Comparison of ENCODE assay signal across 23 cellular contexts in the genomic region with DNA sequence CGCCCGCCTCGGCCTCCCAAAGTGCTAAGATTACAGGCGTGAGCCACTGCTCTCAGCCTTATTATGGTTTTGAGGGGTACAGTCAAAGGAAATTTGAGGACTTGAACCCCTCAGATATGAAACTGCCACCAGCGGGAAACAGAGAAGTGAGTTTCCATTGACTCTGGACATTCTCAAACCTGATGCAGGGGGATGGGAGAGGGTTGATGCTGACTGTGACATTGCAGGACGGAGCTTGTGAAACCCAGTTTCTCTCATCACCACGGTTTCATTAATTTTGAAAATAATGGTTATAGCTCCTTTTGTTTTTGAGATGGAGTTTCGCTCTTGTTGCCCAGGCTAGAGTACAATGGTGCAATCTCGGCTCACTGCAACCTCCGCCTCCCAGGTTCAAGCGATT.
"Had no signal": no experiment of that assay in that cellular context is flagged by ENCODE, and none has a peak within 500 bp of the region (broad histone marks: within the 10 kb centered on the region; RNA-seq: fewer than 3 reads in every experiment).

No MANE protein-coding gene starts in this region.

- H3K4me1 ChIP-seq: SJSA1 had no signal

- H3K27me3 ChIP-seq: SJSA1 had no signal

- H3K9me3 ChIP-seq: SJSA1 had no signal

- H3K27ac ChIP-seq: SJSA1, SK-N-MC had no signal

- FAIRE-seq: HepG2, RCC 7860 had no signal

- ATAC-seq: HepG2 had no signal

- H3K4me3 ChIP-seq: SJSA1, SK-N-MC had no signal

- H3K36me3 ChIP-seq: SJSA1 had no signal

- DNase-seq: IMR-90, Kasumi-1, KG1, MV-4-11, NCI-H1048, NCI-H1105, NCI-H1417 treated with DMSO at 0.1 percent for 48 hours, NCI-H146, NCI-H1694 treated with DMSO at 0.1 percent for 48 hours, NCI-H1930, NCI-H2081, NCI-H2107, NCI-H2227 treated with DMSO at 0.1 percent for 48 hours, NCI-H524, NCI-H526 treated with DMSO at 0.1 percent for 48 hours, NCI-H748 treated with DMSO at 0.1 percent for 48 hours, Right ventricle myocardium superior, RPMI8226, SIG-M5 had no signal
